17 cellular contexts compared by ENCODE assay signal in genomic region chr1:71490432-71490831, GRCh38.
DNase-seq lines count a peak whose midpoint lies in the region; ATAC-seq, FAIRE-seq and TF ChIP-seq lines count a peak whose summit lies in the region.
"Had no signal": no experiment of that assay in that cellular context is flagged by ENCODE, and none has a peak within 500 bp of the region (broad histone marks: within the 10 kb centered on the region; RNA-seq: fewer than 3 reads in every experiment).

No MANE protein-coding gene starts in this region.

- no peaks in the 10 kb centered on the region for H3K36me3 Mint-ChIP-seq in astrocyte (ENCODE audit: low read depth, unreplicated experiment)
- H3K36me3 Mint-ChIP-seq: CD8-positive, alpha-beta T cell had no signal

- no peak for FAIRE-seq in astrocyte (lab: Jason Lieb, UNC)
- FAIRE-seq: K562 had no signal

- no peaks in the 10 kb centered on the region for H3K9me3 Mint-ChIP-seq in astrocyte (ENCODE audit: unreplicated experiment)
- H3K9me3 Mint-ChIP-seq: activated T-helper 1 cell treated with anti-CD3 and anti-CD28 coated beads, Interleukin-12 subunit alpha, Interleukin-12 subunit beta, Interleukin-2, Interleukin-4 antibody, amounts not matched to agents 30 ng/mL and 10 ng/mL and 1 ng/mL, durations not matched to agents 14 hours and 24 hours and 36 hours had no signal

- no peaks in the 10 kb centered on the region for H3K4me1 ChIP-seq in astrocyte (ENCODE audit: insufficient read depth, low read length)
- H3K4me1 ChIP-seq in foreskin keratinocyte: no peaks in the 10 kb centered on the region

- peak overlapping the region; percentile 28 for H3K4me2 ChIP-seq in astrocyte (ENCODE audit: low read length)

- TF ChIP-seq CTCF in astrocyte (IDR thresholded peaks at IDR 0.05; ENCODE audit: insufficient read depth, low read depth, low read length): no peak
- no peak for TF ChIP-seq CTCF in foreskin keratinocyte (conservative IDR thresholded peaks at IDR 0.05)

- H4K20me1 ChIP-seq in astrocyte (ENCODE audit: insufficient read depth, low read length): no peaks in the 10 kb centered on the region

- H3K27ac Mint-ChIP-seq in astrocyte (ENCODE audit: unreplicated experiment): no peak overlapping the region
- H3K27ac Mint-ChIP-seq: activated T-helper 1 cell treated with anti-CD3 and anti-CD28 coated beads, Interleukin-12 subunit alpha, Interleukin-12 subunit beta, Interleukin-2, Interleukin-4 antibody, amounts not matched to agents 30 ng/mL and 10 ng/mL and 1 ng/mL, durations not matched to agents 14 hours and 24 hours and 36 hours; CD8-positive, alpha-beta T cell had no signal

- H2AFZ ChIP-seq in astrocyte (ENCODE audit: low read depth, low read length): no peak overlapping the region

- no peaks in the 10 kb centered on the region for H3K79me2 ChIP-seq in astrocyte (ENCODE audit: insufficient read depth, low read length)

- no peak overlapping the region for H3K9ac ChIP-seq in astrocyte (ENCODE audit: low read length)

- peak; percentile 6 for DNase-seq in AG08395 (ENCODE audit: low spot score)
- peak; percentile 26 for DNase-seq in HS-5 (ENCODE audit: low read depth)
- DNase-seq in astrocyte (ENCODE audit: low read depth): peak; percentile 42
- peak in 1 of 2 donors; percentile 38 for DNase-seq in foreskin keratinocyte
- DNase-seq in pons (ENCODE audit: low spot score): no peak
- no peak for DNase-seq in NCI-H1048 (lab: John Stamatoyannopoulos, UW)
- DNase-seq in NCI-H2171 treated with DMSO at 0.1 percent for 48 hours (lab: John Stamatoyannopoulos, UW): no peak
- no peak for DNase-seq in UCSD-AML1 (lab: John Stamatoyannopoulos, UW; ENCODE audit: unreplicated experiment)
- DNase-seq: caudate nucleus; CD8-positive, alpha-beta T cell; hippocampal formation; NCI-H1417 treated with DMSO at 0.1 percent for 48 hours; stimulated activated naive CD8-positive, alpha-beta T cell treated with anti-CD3 and anti-CD28 coated beads, Interleukin-15, Interleukin-2, amounts not matched to agents 100 U/mL and 50 U/mL, for 24 hours; WERI-Rb-1 had no signal

- peaks cover 6% of the 10 kb centered on the region for H3K4me1 Mint-ChIP-seq in astrocyte (ENCODE audit: low read depth, unreplicated experiment)
- H3K4me1 Mint-ChIP-seq: neural crest cell had no signal

- no peaks in the 10 kb centered on the region for H3K36me3 ChIP-seq in astrocyte (ENCODE audit: insufficient read depth, low read length)
- H3K36me3 ChIP-seq: WERI-Rb-1 had no signal

- H3K27me3 ChIP-seq in astrocyte (ENCODE audit: insufficient read depth, low read length): no peaks in the 10 kb centered on the region
- H3K27me3 ChIP-seq in foreskin keratinocyte: no peaks in the 10 kb centered on the region

- H3K27me3 Mint-ChIP-seq in astrocyte (ENCODE audit: low read depth, unreplicated experiment): no peaks in the 10 kb centered on the region

- H3K9me3 ChIP-seq in astrocyte (ENCODE audit: insufficient read depth, low read depth, low read length): no peaks in the 10 kb centered on the region

- no peak overlapping the region for H3K4me3 ChIP-seq in astrocyte (ENCODE audit: insufficient read depth, low read depth, low read length)
- H3K4me3 ChIP-seq: K562 had no signal

- H3K27ac ChIP-seq in astrocyte (ENCODE audit: low read depth, low read length) (no peak overlapping the region), foreskin keratinocyte (no peak overlapping the region)
- H3K27ac ChIP-seq: WERI-Rb-1 had no signal

- peak; percentile 44 for ATAC-seq in foreskin keratinocyte
- ATAC-seq: CD8-positive, alpha-beta T cell; K562; stimulated activated naive CD8-positive, alpha-beta T cell treated with anti-CD3 and anti-CD28 coated beads, Interleukin-15, Interleukin-2, amounts not matched to agents 100 U/mL and 50 U/mL, for 24 hours had no signal

- no peak overlapping the region for H3K4me3 Mint-ChIP-seq in astrocyte (ENCODE audit: unreplicated experiment)
- H3K4me3 Mint-ChIP-seq: activated T-helper 1 cell treated with anti-CD3 and anti-CD28 coated beads, Interleukin-12 subunit alpha, Interleukin-12 subunit beta, Interleukin-2, Interleukin-4 antibody, amounts not matched to agents 30 ng/mL and 10 ng/mL and 1 ng/mL, durations not matched to agents 14 hours and 24 hours and 36 hours; CD8-positive, alpha-beta T cell; neural crest cell had no signal

Comparison
In these comparisons a context has a peak if more than half of its experiments do, and no peak if none do; other contexts are left out.
1. DNase-seq: peak in AG08395 (single experiment), HS-5 (single experiment) and astrocyte (single experiment); none in pons (single experiment), NCI-H1048 (single experiment), NCI-H2171 treated with DMSO at 0.1 percent for 48 hours (single experiment) and UCSD-AML1 (single experiment).